In genomic region chr12:53758081-53758769, GRCh38 we compare ENCODE assay signal across 35 cellular contexts. TPM values are rescaled to one million over a fixed set of nuclear protein-coding genes. Genes with fewer than 3 reads are reported as not detected.
DNase-seq lines count a peak whose midpoint lies in the region; TF ChIP-seq lines count a peak whose summit lies in the region.
"Had no signal": no experiment of that assay in that cellular context is flagged by ENCODE, and none has a peak within 500 bp of the region (broad histone marks: within the 10 kb centered on the region; RNA-seq: fewer than 3 reads in every experiment).

No MANE protein-coding gene starts in this region.

- no peak overlapping the region for H3K18ac ChIP-seq in trophoblast cell (ENCODE audit: low read length)

- 77 to 86% methylated on average over 3 to 8 of the region's 8 CpGs for WGBS in endodermal cell (ENCODE audit: insufficient coverage in 1 of 2, insufficient read length in 1 of 2), 2 experiments
- no CpG with 5 or more reads among the region's 8 CpGs for WGBS in trophoblast cell (ENCODE audit: extremely low coverage, insufficient coverage, insufficient read length)
- WGBS in prostate gland = 43% methylated on average over 8 of the region's 8 CpGs

- H3K4me2 ChIP-seq in trophoblast cell (ENCODE audit: low read length) = no peak overlapping the region

- no peak overlapping the region for H2BK12ac ChIP-seq in trophoblast cell (ENCODE audit: low read length)

- H4K12ac ChIP-seq in trophoblast cell (ENCODE audit: low read depth, low read length) = no peak overlapping the region

- no peaks in the 10 kb centered on the region for H3K9me3 ChIP-seq in endodermal cell (ENCODE audit: control insufficient read depth, low read length)
- H3K9me3 ChIP-seq in trophoblast cell (ENCODE audit: insufficient read depth, low read depth, low read length) = no peaks in the 10 kb centered on the region
- H3K9me3 ChIP-seq in prostate gland = no peaks in the 10 kb centered on the region
- H3K9me3 ChIP-seq: body of pancreas, lower lobe of right lung, mucosa of descending colon, suprapubic skin had no signal

- H3K79me1 ChIP-seq in trophoblast cell (ENCODE audit: low read length) = no peaks in the 10 kb centered on the region

- no peak overlapping the region for H2AK5ac ChIP-seq in trophoblast cell (ENCODE audit: low read length)

- H3K4me1 Mint-ChIP-seq in endodermal cell = peaks cover 16% of the 10 kb centered on the region

- H4K8ac ChIP-seq in trophoblast cell (ENCODE audit: low read depth, low read length) = no peak overlapping the region

- H3K23ac ChIP-seq in trophoblast cell (ENCODE audit: low read length) = no peak overlapping the region

- H3K27me3 ChIP-seq in endodermal cell (ENCODE audit: control insufficient read depth, insufficient read depth, low read length, poor library complexity, severe bottlenecking) = peaks cover 77% of the 10 kb centered on the region
- peaks cover 23% of the 10 kb centered on the region for H3K27me3 ChIP-seq in trophoblast cell (ENCODE audit: insufficient read depth, low read length)
- peaks cover 8% of the 10 kb centered on the region for H3K27me3 ChIP-seq in prostate gland (replicated peaks; ENCODE audit: insufficient read depth)
- H3K27me3 ChIP-seq: body of pancreas had no signal

- H3K27me3 Mint-ChIP-seq in endodermal cell (ENCODE audit: insufficient read depth) = peaks cover 34% of the 10 kb centered on the region

- TF ChIP-seq CTCF in endodermal cell (conservative IDR thresholded peaks at IDR 0.05) (no peak), prostate gland (IDR thresholded peaks at IDR 0.05) (no peak)

- no peak overlapping the region for H2BK120ac ChIP-seq in trophoblast cell (ENCODE audit: insufficient read depth, low read length, poor library complexity)

- no peak overlapping the region for H3K14ac ChIP-seq in trophoblast cell (ENCODE audit: low read length)

- H3K36me3 Mint-ChIP-seq in endodermal cell (ENCODE audit: low read depth) = no peaks in the 10 kb centered on the region
- H3K36me3 Mint-ChIP-seq: natural killer cell treated with Interleukin-12 subunit alpha and Interleukin-12 subunit beta and Interleukin-15 and Interleukin-18, amount 100 ng/mL, for 72 hours; stimulated activated naive B cell treated with anti-CD40 and anti-IgM and Interleukin-4, amounts not matched to agents 10 μg/mL and 1 μg/mL and 100 μg/mL, for 72 hours had no signal

- H3K4ac ChIP-seq in trophoblast cell (ENCODE audit: low read depth, low read length) = no peak overlapping the region

- H3K27ac Mint-ChIP-seq in endodermal cell = no peak overlapping the region
- H3K27ac Mint-ChIP-seq: activated CD4-positive, alpha-beta T cell treated with anti-CD3 and anti-CD28 coated beads for 36 hours; activated CD8-positive, alpha-beta T cell treated with anti-CD3 and anti-CD28 coated beads, Interleukin-2, amount 10 ng/mL, durations not matched to agents 7 days and 5 days; stimulated activated naive B cell treated with anti-CD40 and anti-IgM and Interleukin-4, amounts not matched to agents 10 μg/mL and 1 μg/mL and 100 μg/mL, for 72 hours; T-helper 1 cell treated with Interleukin-12 subunit alpha and Interleukin-12 subunit beta and Interleukin-4 antibody, amounts not matched to agents 30 μg/mL and 1 μg/mL, for 36 hours had no signal

- H3K36me3 ChIP-seq in endodermal cell (ENCODE audit: control insufficient read depth, insufficient read depth, low read length) (no peaks in the 10 kb centered on the region), trophoblast cell (ENCODE audit: control insufficient read depth in 1 of 2, insufficient read depth in 2 of 2, low read length in 2 of 2) (no peaks in the 10 kb centered on the region), prostate gland (no peaks in the 10 kb centered on the region)
- H3K36me3 ChIP-seq: lower lobe of right lung, suprapubic skin had no signal

- H3K27ac ChIP-seq in endodermal cell (ENCODE audit: low read depth, low read length) (no peak overlapping the region), trophoblast cell (ENCODE audit: low read depth, low read length) (no peak overlapping the region), prostate gland (no peak overlapping the region)
- H3K27ac ChIP-seq: body of pancreas, lower lobe of right lung, parathyroid adenoma, SK-N-MC, suprapubic skin had no signal

- H3K79me2 ChIP-seq in trophoblast cell (ENCODE audit: control insufficient read depth, insufficient read depth, low read length, poor library complexity) = no peaks in the 10 kb centered on the region
- H3K79me2 ChIP-seq: parathyroid adenoma had no signal

- intact Hi-C loops in prostate gland (cut with DNase I) = no loop called here

- peaks cover 1% of the 10 kb centered on the region for H3K9me3 Mint-ChIP-seq in endodermal cell
- H3K9me3 Mint-ChIP-seq: natural killer cell treated with Interleukin-12 subunit alpha and Interleukin-12 subunit beta and Interleukin-15 and Interleukin-18, amount 100 ng/mL, for 72 hours; stimulated activated naive B cell treated with anti-CD40 and anti-IgM and Interleukin-4, amounts not matched to agents 10 μg/mL and 1 μg/mL and 100 μg/mL, for 72 hours; T-helper 1 cell treated with Interleukin-12 subunit alpha and Interleukin-12 subunit beta and Interleukin-4 antibody, amounts not matched to agents 30 μg/mL and 1 μg/mL, for 36 hours had no signal

- no peak overlapping the region for H2AFZ ChIP-seq in trophoblast cell (ENCODE audit: insufficient read depth, low read length, poor library complexity)
- H2AFZ ChIP-seq: parathyroid adenoma had no signal

- no peaks in the 10 kb centered on the region for H3K4me1 ChIP-seq in endodermal cell (ENCODE audit: control insufficient read depth, insufficient read depth, low read length)
- H3K4me1 ChIP-seq in trophoblast cell (ENCODE audit: control insufficient read depth in 1 of 2, insufficient read depth in 2 of 2, low read length in 2 of 2) = no peaks in the 10 kb centered on the region
- H3K4me1 ChIP-seq in prostate gland (replicated peaks) = peaks cover 7% of the 10 kb centered on the region

- in situ Hi-C loops in KBM-7 (cut with MboI; ENCODE audit: low pct_unique_long_range_greater_than_20kb, low sequenced_read_pairs) (no loop called here), ACHN (cut with HindIII; ENCODE audit: low pct_ligation_motif_present, low pct_unique_long_range_greater_than_20kb, low sequenced_read_pairs) (no loop called here)

- peak; percentile 52 for DNase-seq in KBM-7
- DNase-seq in NOMO-1 treated with dmso at 0.1 percent for 144 hours (lab: John Stamatoyannopoulos, UW; ENCODE audit: unreplicated experiment) = peak; percentile 24
- peak; percentile 32 for DNase-seq in endodermal cell
- DNase-seq in trophoblast cell = no peak
- no peak for DNase-seq in NCI-H2196 treated with DMSO at 0.1 percent for 48 hours (lab: John Stamatoyannopoulos, UW; ENCODE audit: unreplicated experiment)
- DNase-seq in prostate gland (ENCODE audit: low spot score) = no peak
- DNase-seq in ACHN = no peak
- DNase-seq in NCI-H146 treated with DMSO at 0.1 percent for 48 hours (lab: John Stamatoyannopoulos, UW; ENCODE audit: unreplicated experiment) = no peak
- DNase-seq: activated CD4-positive, alpha-beta T cell treated with anti-CD3 and anti-CD28 coated beads for 36 hours; activated CD8-positive, alpha-beta T cell treated with anti-CD3 and anti-CD28 coated beads, Interleukin-2, amount 10 ng/mL, durations not matched to agents 7 days and 5 days; activated effector memory CD4-positive, alpha-beta T cell treated with anti-CD3 and anti-CD28 coated beads, Interleukin-2, amount 50 U/mL, for 16 hours; body of pancreas; C1 segment of cervical spinal cord; cerebellar nuclear complex; DMS79 treated with DMSO at 0.1 percent for 48 hours; KG1; lower lobe of right lung; mucosa of descending colon; NCI-H1694 treated with DMSO at 0.1 percent for 48 hours; NCI-H2171 treated with DMSO at 0.1 percent for 48 hours; NCI-H524 treated with DMSO at 0.1 percent for 48 hours; OCI-M1; stimulated activated CD4-positive, alpha-beta T cell treated with anti-CD3 and anti-CD28 coated beads, Interleukin-12 subunit alpha, Interleukin-12 subunit beta, amount 100 ng/mL, for 4 hours; stimulated activated CD4-positive, alpha-beta T cell treated with anti-CD3 and anti-CD28 coated beads, Interleukin-4, amount 100 ng/mL, for 4 hours; stimulated activated naive B cell treated with anti-CD40 and anti-IgM and Interleukin-4, amounts not matched to agents 10 μg/mL and 1 μg/mL and 100 μg/mL, for 72 hours had no signal

- no peak overlapping the region for H2BK5ac ChIP-seq in trophoblast cell (ENCODE audit: low read depth, low read length, poor library complexity)

- H4K91ac ChIP-seq in trophoblast cell (ENCODE audit: low read depth, low read length) = no peak overlapping the region

- H3K4me3 ChIP-seq in endodermal cell (ENCODE audit: low read length) = no peak overlapping the region
- H3K4me3 ChIP-seq in trophoblast cell (ENCODE audit: low read depth, low read length) = peak overlapping the region; percentile 25
- no peak overlapping the region for H3K4me3 ChIP-seq in prostate gland
- H3K4me3 ChIP-seq: body of pancreas, lower lobe of right lung, mucosa of descending colon, SK-N-MC, suprapubic skin had no signal

- H3K4me3 Mint-ChIP-seq in endodermal cell = no peak overlapping the region
- H3K4me3 Mint-ChIP-seq: activated CD4-positive, alpha-beta T cell treated with anti-CD3 and anti-CD28 coated beads for 36 hours; activated CD8-positive, alpha-beta T cell treated with anti-CD3 and anti-CD28 coated beads, Interleukin-2, amount 10 ng/mL, durations not matched to agents 7 days and 5 days; natural killer cell treated with Interleukin-12 subunit alpha and Interleukin-12 subunit beta and Interleukin-15 and Interleukin-18, amount 100 ng/mL, for 72 hours; T-helper 1 cell treated with Interleukin-12 subunit alpha and Interleukin-12 subunit beta and Interleukin-4 antibody, amounts not matched to agents 30 μg/mL and 1 μg/mL, for 36 hours had no signal

- H3K9ac ChIP-seq in endodermal cell (ENCODE audit: extremely low read depth, low read length, poor library complexity, severe bottlenecking) = no peak overlapping the region
- H3K9ac ChIP-seq in trophoblast cell (ENCODE audit: low read length) = no peak overlapping the region
- H3K9ac ChIP-seq: parathyroid adenoma had no signal

- no peak for TF ChIP-seq POLR2A in prostate gland (IDR thresholded peaks at IDR 0.05)

RNA-seq across cellular contexts. Expression of gene CISTR, which starts 6.4 kb away (rescaled TPM):
- not detected for total RNA-seq in endodermal cell
- polyA plus RNA-seq in endodermal cell (2013, experiment 1 of 2) = not detected
- polyA plus RNA-seq in endodermal cell (2013, experiment 2 of 2) = not detected
- polyA plus RNA-seq in trophoblast cell (2013) = not detected in 2 replicates
- total RNA-seq in prostate gland = not detected
- total RNA-seq: activated CD4-positive, alpha-beta T cell treated with anti-CD3 and anti-CD28 coated beads for 36 hours; activated CD8-positive, alpha-beta T cell treated with anti-CD3 and anti-CD28 coated beads, Interleukin-2, amount 10 ng/mL, durations not matched to agents 7 days and 5 days; body of pancreas; glomerular endothelial cell; kidney epithelial cell; lower lobe of right lung; mucosa of descending colon; natural killer cell treated with Interleukin-12 subunit alpha and Interleukin-12 subunit beta and Interleukin-15 and Interleukin-18, amount 100 ng/mL, for 72 hours; sciatic nerve; suprapubic skin; urinary bladder had no signal
- polyA plus RNA-seq: adipose tissue, urinary bladder had no signal

RNA-seq across cellular contexts. Expression of gene CALCOCO1, which starts 31.0 kb away (rescaled TPM):
- total RNA-seq in endodermal cell (10 to 100 TPM; 41.4 to 45.7 TPM), prostate gland (100 to 1,000 TPM; 108 to 194 TPM)
- 72.2 TPM for polyA plus RNA-seq in endodermal cell (2013, experiment 1 of 2)
- polyA plus RNA-seq in endodermal cell (2013, experiment 2 of 2) = 59.0 TPM
- polyA plus RNA-seq in trophoblast cell (2013) = 44.9 and 46.2 TPM in 2 replicates

Comparison
In these comparisons a context has a peak if more than half of its experiments do, and no peak if none do; other contexts are left out.
1. DNase-seq: peak in KBM-7 (single experiment), NOMO-1 treated with dmso at 0.1 percent for 144 hours (single experiment) and endodermal cell (single experiment); none in trophoblast cell (0 of 2), NCI-H2196 treated with DMSO at 0.1 percent for 48 hours (single experiment), prostate gland (single experiment), ACHN (single experiment) and NCI-H146 treated with DMSO at 0.1 percent for 48 hours (single experiment).